8 cellular contexts compared by ENCODE assay signal in the genomic region with DNA sequence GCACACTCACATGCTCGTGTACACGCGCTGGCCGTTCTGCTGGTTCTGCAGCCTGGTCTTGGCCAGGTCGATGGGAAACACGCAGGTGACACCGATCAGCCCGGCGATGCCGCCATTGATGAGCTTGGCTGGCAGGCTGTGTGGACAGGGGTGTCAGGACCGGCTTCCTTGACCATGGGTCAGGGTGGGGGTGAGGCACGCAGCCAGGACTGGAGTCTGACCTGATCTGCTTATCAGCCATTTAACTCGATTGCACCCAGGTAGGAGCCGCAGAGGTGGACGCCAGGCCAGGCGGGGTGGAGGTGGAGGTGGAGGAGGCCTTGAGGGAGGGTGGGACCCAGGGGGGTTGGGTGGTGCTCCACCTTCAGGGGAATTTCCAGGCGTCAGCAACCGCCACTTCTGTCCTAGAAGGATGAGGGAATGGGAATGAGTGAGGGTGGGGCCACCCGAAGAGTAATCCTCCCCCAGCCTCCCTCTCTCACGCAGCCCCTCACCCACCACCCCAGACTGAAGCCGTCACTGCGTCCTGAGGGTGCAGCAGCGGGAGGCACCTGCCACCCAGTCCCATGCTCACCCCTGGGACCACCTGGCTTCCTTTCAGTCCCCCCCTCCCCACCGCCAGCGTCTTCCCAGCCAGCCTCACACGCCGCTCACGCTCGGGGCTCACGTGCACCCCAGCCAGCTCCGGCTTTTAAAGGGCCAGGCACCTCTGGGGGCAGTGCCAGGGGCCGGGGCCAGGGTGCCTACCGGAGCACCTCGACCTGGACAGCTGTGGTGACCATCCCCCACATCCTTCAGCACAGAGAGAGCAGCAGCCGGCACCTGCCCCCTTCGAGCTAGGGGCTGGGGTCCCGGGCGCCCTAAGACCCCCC. TPM values are rescaled to one million over a fixed set of nuclear protein-coding genes. Genes with fewer than 3 reads are reported as not detected.
A peak's percentile ranks its signal among the peaks of the same experiment; 100 is the strongest.
DNase-seq lines count a peak whose midpoint lies in the region; ATAC-seq, FAIRE-seq and TF ChIP-seq lines count a peak whose summit lies in the region.

No MANE protein-coding gene starts in this region.

- FAIRE-seq in GM19239 (lab: Jason Lieb, UNC) = no peak

- ATAC-seq in activated naive CD4-positive, alpha-beta T cell treated with anti-CD3 and anti-CD28 coated beads, Interleukin-2, amount 50 U/mL, for 72 hours = no peak
- no peak for ATAC-seq in activated B cell treated with CpG ODN at 0.5 μM for 24 hours (ENCODE audit: low read depth)
- peak; percentile 8 for ATAC-seq in upper lobe of right lung
- no peak for ATAC-seq in GM21390 (IDR thresholded peaks at IDR 0.05; ENCODE audit: unreplicated experiment)

- CTCF ChIA-PET in activated naive CD4-positive, alpha-beta T cell treated with anti-CD3 and anti-CD28 coated beads, Interleukin-2, amount 10 ng/mL, durations not matched to agents 7 days and 5 days (lab: Charles Lee) = no interaction called here
- CTCF ChIA-PET in activated B cell treated with CpG ODN at 0.5 μM for 24 hours (lab: Charles Lee) = no interaction called here

- H3K9me3 ChIP-seq in upper lobe of right lung = no peaks in the 10 kb centered on the region

- POLR2A ChIA-PET in activated B cell treated with CpG ODN at 0.5 μM for 24 hours (lab: Charles Lee) = interaction anchor here (1.1 to 3.8 kb wide), 7 partner anchors 14 to 98 kb away, joined by 4 to 37 read pairs (median 15); a partner anchor contains a TSS

- H3K4me3 ChIP-seq in upper lobe of right lung = peak overlapping the region; percentile 87

- H3K27ac Mint-ChIP-seq in activated naive CD4-positive, alpha-beta T cell treated with anti-CD3 and anti-CD28 coated beads, Interleukin-2, amount 10 ng/mL, durations not matched to agents 7 days and 5 days = peak overlapping the region; percentile 49
- no peak overlapping the region for H3K27ac Mint-ChIP-seq in activated naive CD4-positive, alpha-beta T cell treated with anti-CD3 and anti-CD28 coated beads, Interleukin-2, amount 50 U/mL, for 72 hours
- no peak overlapping the region for H3K27ac Mint-ChIP-seq in activated B cell treated with CpG ODN at 0.5 μM for 24 hours
- H3K27ac Mint-ChIP-seq in immature natural killer cell = peak overlapping the region in 3 of 6 donors; percentile 36 to 95 (median 51)

- peaks cover 22% of the 10 kb centered on the region for H3K4me1 ChIP-seq in upper lobe of right lung

- intact Hi-C loops in activated B cell treated with CpG ODN at 0.5 μM for 24 hours (cut with micrococcal nuclease) = loop anchor here (5.0 kb wide), 2 partner anchors 37 to 727 kb away; a partner anchor contains a TSS
- intact Hi-C loops in upper lobe of right lung (cut with DNase I) = no loop called here

- H3K27ac ChIP-seq in upper lobe of right lung = peak overlapping the region; percentile 73

- H3K9me3 Mint-ChIP-seq in activated naive CD4-positive, alpha-beta T cell treated with anti-CD3 and anti-CD28 coated beads, Interleukin-2, amount 10 ng/mL, durations not matched to agents 7 days and 5 days = no peaks in the 10 kb centered on the region
- H3K9me3 Mint-ChIP-seq in activated naive CD4-positive, alpha-beta T cell treated with anti-CD3 and anti-CD28 coated beads, Interleukin-2, amount 50 U/mL, for 72 hours = no peaks in the 10 kb centered on the region
- H3K9me3 Mint-ChIP-seq in activated B cell treated with CpG ODN at 0.5 μM for 24 hours (no peaks in the 10 kb centered on the region), immature natural killer cell (no peaks in the 10 kb centered on the region)

- H3K4me3 Mint-ChIP-seq in activated naive CD4-positive, alpha-beta T cell treated with anti-CD3 and anti-CD28 coated beads, Interleukin-2, amount 10 ng/mL, durations not matched to agents 7 days and 5 days = peak overlapping the region; percentile 88
- peak overlapping the region; percentile 58 for H3K4me3 Mint-ChIP-seq in activated B cell treated with CpG ODN at 0.5 μM for 24 hours
- peak overlapping the region; percentile 25 to 92 (median 48) for H3K4me3 Mint-ChIP-seq in immature natural killer cell

- DNase-seq in activated naive CD4-positive, alpha-beta T cell treated with anti-CD3 and anti-CD28 coated beads, Interleukin-2, amount 10 ng/mL, durations not matched to agents 7 days and 5 days = no peak
- no peak for DNase-seq in activated naive CD4-positive, alpha-beta T cell treated with anti-CD3 and anti-CD28 coated beads, Interleukin-2, amount 50 U/mL, for 72 hours (ENCODE audit: low spot score in 2 of 2)
- DNase-seq in activated B cell treated with CpG ODN at 0.5 μM for 24 hours = no peak
- no peak for DNase-seq in immature natural killer cell
- no peak for DNase-seq in upper lobe of right lung
- no peak for DNase-seq in GM19239 (ENCODE audit: insufficient read length, low spot score)
- no peak for DNase-seq in NCI-H2171 treated with DMSO at 0.1 percent for 48 hours (lab: John Stamatoyannopoulos, UW)

- H3K36me3 ChIP-seq in upper lobe of right lung = peaks cover 7% of the 10 kb centered on the region

- H3K4me1 Mint-ChIP-seq in activated naive CD4-positive, alpha-beta T cell treated with anti-CD3 and anti-CD28 coated beads, Interleukin-2, amount 10 ng/mL, durations not matched to agents 7 days and 5 days = peaks cover 16% of the 10 kb centered on the region
- peaks cover 22% of the 10 kb centered on the region for H3K4me1 Mint-ChIP-seq in activated B cell treated with CpG ODN at 0.5 μM for 24 hours
- H3K4me1 Mint-ChIP-seq in immature natural killer cell = peaks cover 10 to 15% of the 10 kb centered on the region in 2 donors

- no peak for TF ChIP-seq CTCF in activated B cell treated with CpG ODN at 0.5 μM for 24 hours (IDR thresholded peaks at IDR 0.05)
- no peak for TF ChIP-seq CTCF in upper lobe of right lung (IDR thresholded peaks at IDR 0.05)

- peaks cover 12% of the 10 kb centered on the region for H3K36me3 Mint-ChIP-seq in activated naive CD4-positive, alpha-beta T cell treated with anti-CD3 and anti-CD28 coated beads, Interleukin-2, amount 10 ng/mL, durations not matched to agents 7 days and 5 days
- no peaks in the 10 kb centered on the region for H3K36me3 Mint-ChIP-seq in activated naive CD4-positive, alpha-beta T cell treated with anti-CD3 and anti-CD28 coated beads, Interleukin-2, amount 50 U/mL, for 72 hours
- H3K36me3 Mint-ChIP-seq in activated B cell treated with CpG ODN at 0.5 μM for 24 hours (ENCODE audit: low read depth) (peaks cover 21% of the 10 kb centered on the region), immature natural killer cell (peaks cover 0 to 3% (median 0%) of the 10 kb centered on the region in 3 donors)

- no peaks in the 10 kb centered on the region for H3K27me3 ChIP-seq in upper lobe of right lung

- no peaks in the 10 kb centered on the region for H3K27me3 Mint-ChIP-seq in activated naive CD4-positive, alpha-beta T cell treated with anti-CD3 and anti-CD28 coated beads, Interleukin-2, amount 10 ng/mL, durations not matched to agents 7 days and 5 days
- no peaks in the 10 kb centered on the region for H3K27me3 Mint-ChIP-seq in activated B cell treated with CpG ODN at 0.5 μM for 24 hours
- peaks cover 0 to 6% (median 3%) of the 10 kb centered on the region in 3 donors for H3K27me3 Mint-ChIP-seq in immature natural killer cell (ENCODE audit: low read depth in 3 of 3)

RNA-seq across cellular contexts. Expression of a gene that starts 3.1 kb away (rescaled TPM):
- 10 to 100 TPM; 22.6 to 34.6 TPM for total RNA-seq in activated naive CD4-positive, alpha-beta T cell treated with anti-CD3 and anti-CD28 coated beads, Interleukin-2, amount 50 U/mL, for 72 hours
- 30.1 and 35.4 TPM in 2 replicates for total RNA-seq in activated B cell treated with CpG ODN at 0.5 μM for 24 hours
- 10 to 100 TPM in 1 of 3 donors, 1 to 10 TPM in 2; 5.2 to 14.9 (median 7.7) TPM for polyA plus RNA-seq in immature natural killer cell
- total RNA-seq in upper lobe of right lung = 20.8 TPM

RNA-seq across cellular contexts. Expression of a gene that starts 5.1 kb away (rescaled TPM):
- 1 to 10 TPM in 1 of 2 donors, not detected in 1; 1.1 TPM for total RNA-seq in activated naive CD4-positive, alpha-beta T cell treated with anti-CD3 and anti-CD28 coated beads, Interleukin-2, amount 50 U/mL, for 72 hours
- total RNA-seq in activated B cell treated with CpG ODN at 0.5 μM for 24 hours (0.27 and 0.34 TPM in 2 replicates), upper lobe of right lung (not detected)
- polyA plus RNA-seq in immature natural killer cell = not detected

RNA-seq across cellular contexts. Expression of a gene that starts 10.0 kb away (rescaled TPM):
- 10 to 100 TPM; 32.8 to 59.2 TPM for total RNA-seq in activated naive CD4-positive, alpha-beta T cell treated with anti-CD3 and anti-CD28 coated beads, Interleukin-2, amount 50 U/mL, for 72 hours
- 21.3 and 25.6 TPM in 2 replicates for total RNA-seq in activated B cell treated with CpG ODN at 0.5 μM for 24 hours
- 1 to 10 TPM; 2.6 to 7.7 (median 2.7) TPM for polyA plus RNA-seq in immature natural killer cell
- total RNA-seq in upper lobe of right lung = 13.1 TPM

RNA-seq across cellular contexts. Expression of a gene that starts 14.8 kb away (rescaled TPM):
- total RNA-seq in activated naive CD4-positive, alpha-beta T cell treated with anti-CD3 and anti-CD28 coated beads, Interleukin-2, amount 50 U/mL, for 72 hours = 1,000 to 10,000 TPM; 3,020 to 3,653 TPM
- total RNA-seq in activated B cell treated with CpG ODN at 0.5 μM for 24 hours = 4,124 and 4,449 TPM in 2 replicates
- 1,000 to 10,000 TPM in 2 of 3 donors, 100 to 1,000 TPM in 1; 640 to 2,076 (median 1,474) TPM for polyA plus RNA-seq in immature natural killer cell
- 1,548 TPM for total RNA-seq in upper lobe of right lung

RNA-seq across cellular contexts. Expression of a gene that starts 17.7 kb away (rescaled TPM):
- 10 to 100 TPM; 33.1 to 60.5 TPM for total RNA-seq in activated naive CD4-positive, alpha-beta T cell treated with anti-CD3 and anti-CD28 coated beads, Interleukin-2, amount 50 U/mL, for 72 hours
- 60.3 and 63.3 TPM in 2 replicates for total RNA-seq in activated B cell treated with CpG ODN at 0.5 μM for 24 hours
- 1 to 10 TPM; 5.8 to 9.7 (median 6.7) TPM for polyA plus RNA-seq in immature natural killer cell
- 62.5 TPM for total RNA-seq in upper lobe of right lung
